1 cellular context compared by ENCODE assay signal in the genomic region with DNA sequence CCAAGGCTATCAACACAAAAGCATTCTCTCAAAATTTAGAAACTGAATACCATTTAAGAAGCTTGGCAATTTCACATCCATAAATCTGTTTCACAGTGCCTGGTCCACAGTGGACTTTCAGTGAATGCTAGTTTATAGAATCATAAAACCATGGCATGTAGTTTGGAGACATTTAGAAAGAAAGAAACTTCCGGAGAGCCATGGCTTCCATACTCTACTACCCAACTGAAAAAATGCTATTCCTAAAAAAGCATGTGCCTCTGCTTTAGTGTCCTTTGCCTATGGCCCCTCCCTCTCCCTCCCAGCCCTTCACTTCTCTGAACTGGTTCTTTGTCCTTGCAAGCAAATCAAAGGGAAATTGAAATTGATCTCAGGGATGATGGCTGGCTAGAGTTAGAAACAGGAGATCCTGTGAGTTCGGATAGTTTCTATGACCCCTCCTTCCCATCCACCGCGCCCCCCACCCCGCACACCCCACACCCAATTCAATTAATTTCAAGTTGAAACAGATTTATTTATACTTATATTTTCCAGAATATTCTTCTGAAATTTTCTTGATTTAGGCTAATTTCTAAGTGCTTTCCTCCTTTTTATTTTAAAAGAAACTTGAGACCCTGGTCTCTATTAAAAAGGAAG.
TF ChIP-seq lines count a peak whose summit lies in the region.

No MANE protein-coding gene starts in this region.

TF ChIP-seq in WTC11, 78 proteins besides CTCF, POLR2A, EP300 and RAD21 (continued from another document):
- TF ChIP-seq, protein P1, sequence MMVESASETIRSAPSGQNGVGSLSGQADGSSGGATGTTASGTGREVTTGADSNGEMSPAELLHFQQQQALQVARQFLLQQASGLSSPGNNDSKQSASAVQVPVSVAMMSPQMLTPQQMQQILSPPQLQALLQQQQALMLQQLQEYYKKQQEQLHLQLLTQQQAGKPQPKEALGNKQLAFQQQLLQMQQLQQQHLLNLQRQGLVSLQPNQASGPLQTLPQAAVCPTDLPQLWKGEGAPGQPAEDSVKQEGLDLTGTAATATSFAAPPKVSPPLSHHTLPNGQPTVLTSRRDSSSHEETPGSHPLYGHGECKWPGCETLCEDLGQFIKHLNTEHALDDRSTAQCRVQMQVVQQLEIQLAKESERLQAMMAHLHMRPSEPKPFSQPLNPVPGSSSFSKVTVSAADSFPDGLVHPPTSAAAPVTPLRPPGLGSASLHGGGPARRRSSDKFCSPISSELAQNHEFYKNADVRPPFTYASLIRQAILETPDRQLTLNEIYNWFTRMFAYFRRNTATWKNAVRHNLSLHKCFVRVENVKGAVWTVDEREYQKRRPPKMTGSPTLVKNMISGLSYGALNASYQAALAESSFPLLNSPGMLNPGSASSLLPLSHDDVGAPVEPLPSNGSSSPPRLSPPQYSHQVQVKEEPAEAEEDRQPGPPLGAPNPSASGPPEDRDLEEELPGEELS (CRISPR knock-in tag; IDR thresholded peaks at IDR 0.05): no peak
- TF ChIP-seq IRF2 (CRISPR knock-in tag; IDR thresholded peaks at IDR 0.05; ENCODE audit: borderline replicate concordance, low read depth) (no peak), EMX1 (CRISPR knock-in tag; IDR thresholded peaks at IDR 0.05) (no peak), FOXJ3 (CRISPR knock-in tag; IDR thresholded peaks at IDR 0.05; ENCODE audit: borderline replicate concordance) (no peak), RELA (CRISPR knock-in tag; IDR thresholded peaks at IDR 0.05; ENCODE audit: borderline replicate concordance) (no peak)
- TF ChIP-seq, protein P2, sequence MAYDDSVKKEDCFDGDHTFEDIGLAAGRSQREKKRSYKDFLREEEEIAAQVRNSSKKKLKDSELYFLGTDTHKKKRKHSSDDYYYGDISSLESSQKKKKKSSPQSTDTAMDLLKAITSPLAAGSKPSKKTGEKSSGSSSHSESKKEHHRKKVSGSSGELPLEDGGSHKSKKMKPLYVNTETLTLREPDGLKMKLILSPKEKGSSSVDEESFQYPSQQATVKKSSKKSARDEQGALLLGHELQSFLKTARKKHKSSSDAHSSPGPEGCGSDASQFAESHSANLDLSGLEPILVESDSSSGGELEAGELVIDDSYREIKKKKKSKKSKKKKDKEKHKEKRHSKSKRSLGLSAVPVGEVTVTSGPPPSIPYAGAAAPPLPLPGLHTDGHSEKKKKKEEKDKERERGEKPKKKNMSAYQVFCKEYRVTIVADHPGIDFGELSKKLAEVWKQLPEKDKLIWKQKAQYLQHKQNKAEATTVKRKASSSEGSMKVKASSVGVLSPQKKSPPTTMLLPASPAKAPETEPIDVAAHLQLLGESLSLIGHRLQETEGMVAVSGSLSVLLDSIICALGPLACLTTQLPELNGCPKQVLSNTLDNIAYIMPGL (CRISPR knock-in tag; IDR thresholded peaks at IDR 0.05): no peak
